1 cellular context compared by ENCODE assay signal in genomic region chr20:24619212-24619611, GRCh38.
TF ChIP-seq lines count a peak whose summit lies in the region.

No MANE protein-coding gene starts in this region.

TF ChIP-seq in HepG2, 621 proteins besides CTCF, POLR2A, EP300 and RAD21 (continued from another document):
- TF ChIP-seq BCL3 (CRISPR knock-in tag; IDR thresholded peaks at IDR 0.05) (no peak), E2F5 (CRISPR knock-in tag; conservative IDR thresholded peaks at IDR 0.05) (no peak), HOXD1 (CRISPR knock-in tag; IDR thresholded peaks at IDR 0.05) (no peak), ZNF441 (CRISPR knock-in tag; IDR thresholded peaks at IDR 0.05; ENCODE audit: borderline replicate concordance) (no peak), TFDP2 (CRISPR knock-in tag; IDR thresholded peaks at IDR 0.05) (no peak), ZNF12 (CRISPR knock-in tag; IDR thresholded peaks at IDR 0.05) (no peak), ZNF503 (CRISPR knock-in tag; IDR thresholded peaks at IDR 0.05) (no peak), ZNF562 (CRISPR knock-in tag; IDR thresholded peaks at IDR 0.05; ENCODE audit: borderline replicate concordance) (no peak), ZMYM4 (CRISPR knock-in tag; IDR thresholded peaks at IDR 0.05) (no peak), IRF2 (CRISPR knock-in tag; IDR thresholded peaks at IDR 0.05) (no peak), SKI (IDR thresholded peaks at IDR 0.05; ENCODE audit: partially characterized antibody) (no peak), PBX3 (CRISPR knock-in tag; IDR thresholded peaks at IDR 0.05; ENCODE audit: borderline replicate concordance) (no peak)
